In genomic region chr22:50532353-50532700, GRCh38 we compare ENCODE assay signal across 9 cellular contexts. TPM values are rescaled to one million over a fixed set of nuclear protein-coding genes. Genes with fewer than 3 reads are reported as not detected.
DNase-seq lines count a peak whose midpoint lies in the region; ATAC-seq, FAIRE-seq and TF ChIP-seq lines count a peak whose summit lies in the region.
"Had no signal": no experiment of that assay in that cellular context is flagged by ENCODE, and none has a peak within 500 bp of the region (broad histone marks: within the 10 kb centered on the region; RNA-seq: fewer than 3 reads in every experiment).

No MANE protein-coding gene starts in this region.

- TF ChIP-seq CTCF in 22Rv1 (IDR thresholded peaks at IDR 0.05) = no peak
- no peak for TF ChIP-seq CTCF in bronchial epithelial cell (IDR thresholded peaks at IDR 0.05; ENCODE audit: insufficient read depth, low read length, severe bottlenecking)

- peak overlapping the region; percentile 78 for H3K4me3 ChIP-seq in bronchial epithelial cell (ENCODE audit: low read depth, low read length)
- H3K4me3 ChIP-seq in mesodermal cell (ENCODE audit: extremely low read depth, insufficient read depth, low read length, poor library complexity, severe bottlenecking) = peak overlapping the region; percentile 44

- H3K27ac ChIP-seq in 22Rv1 (peak overlapping the region; percentile 99), mesodermal cell (ENCODE audit: low read depth, low read length, severe bottlenecking) (peak overlapping the region; percentile 53)

- WGBS in mesodermal cell (ENCODE audit: insufficient coverage in 2 of 2), 2 experiments = 19% methylated on average over 6 to 12 of the region's 17 CpGs

- H3K36me3 ChIP-seq in bronchial epithelial cell (ENCODE audit: control insufficient read depth, insufficient read depth, low read length) = peaks cover 6% of the 10 kb centered on the region
- no peaks in the 10 kb centered on the region for H3K36me3 ChIP-seq in mesodermal cell (ENCODE audit: control insufficient read depth, insufficient read depth, low read length)

- no peak for FAIRE-seq in bronchial epithelial cell (lab: Jason Lieb, UNC)

- H3K27me3 ChIP-seq in bronchial epithelial cell (ENCODE audit: control insufficient read depth, insufficient read depth, low read length) = no peaks in the 10 kb centered on the region

- ATAC-seq in GM18517 (IDR thresholded peaks at IDR 0.05; ENCODE audit: unreplicated experiment) (no peak), HG03439 (IDR thresholded peaks at IDR 0.05; ENCODE audit: unreplicated experiment) (no peak)

- peaks cover 6% of the 10 kb centered on the region for H3K4me1 ChIP-seq in mesodermal cell (ENCODE audit: control insufficient read depth, insufficient read depth, low read length, poor library complexity, severe bottlenecking)

- no peaks in the 10 kb centered on the region for H3K9me3 ChIP-seq in mesodermal cell (ENCODE audit: control insufficient read depth, low read length)

- DNase-seq in HK-2 (ENCODE audit: unreplicated experiment) (peak; percentile 47), bronchial epithelial cell (ENCODE audit: low read depth) (no peak), AG20443 (ENCODE audit: low spot score) (no peak), amygdala (lab: John Stamatoyannopoulos, UW) (no peak)
- DNase-seq: activated CD4-positive, alpha-beta T cell treated with anti-CD3 and anti-CD28 coated beads for 4 hours had no signal

RNA-seq across cellular contexts. Expression of gene TYMP, which starts 2.5 kb away (rescaled TPM):
- total RNA-seq in bronchial epithelial cell = 56.6 and 126 TPM in 2 replicates
- polyA plus RNA-seq in mesodermal cell (2013, experiment 1 of 2) = 2.6 TPM
- polyA plus RNA-seq in mesodermal cell (2013, experiment 2 of 2) = 2.0 TPM

RNA-seq across cellular contexts. Expression of gene SCO2, which starts 6.9 kb away (rescaled TPM):
- total RNA-seq in bronchial epithelial cell = 2.0 and 2.1 TPM in 2 replicates
- 1.7 TPM for polyA plus RNA-seq in mesodermal cell (2013, experiment 1 of 2)
- polyA plus RNA-seq in mesodermal cell (2013, experiment 2 of 2) = 0.91 TPM

RNA-seq across cellular contexts. Expression of gene KLHDC7B, which starts 13.4 kb away (rescaled TPM):
- total RNA-seq in bronchial epithelial cell = 0.26 TPM in 2 replicates
- polyA plus RNA-seq in mesodermal cell (2013, experiment 1 of 2) = not detected
- polyA plus RNA-seq in mesodermal cell (2013, experiment 2 of 2) = 0.10 TPM

RNA-seq across cellular contexts. Expression of gene NCAPH2, which starts 24.3 kb away (rescaled TPM):
- 28.3 and 44.2 TPM in 2 replicates for total RNA-seq in bronchial epithelial cell
- polyA plus RNA-seq in mesodermal cell (2013, experiment 1 of 2) = 33.4 TPM
- 27.2 TPM for polyA plus RNA-seq in mesodermal cell (2013, experiment 2 of 2)

RNA-seq across cellular contexts. Expression of gene LMF2, which starts 24.8 kb away (rescaled TPM):
- total RNA-seq in bronchial epithelial cell = 10.3 and 12.7 TPM in 2 replicates
- polyA plus RNA-seq in mesodermal cell (2013, experiment 1 of 2) = 59.7 TPM
- 48.3 TPM for polyA plus RNA-seq in mesodermal cell (2013, experiment 2 of 2)
